Comparison of ENCODE assay signal across 8 cellular contexts in the genomic region with DNA sequence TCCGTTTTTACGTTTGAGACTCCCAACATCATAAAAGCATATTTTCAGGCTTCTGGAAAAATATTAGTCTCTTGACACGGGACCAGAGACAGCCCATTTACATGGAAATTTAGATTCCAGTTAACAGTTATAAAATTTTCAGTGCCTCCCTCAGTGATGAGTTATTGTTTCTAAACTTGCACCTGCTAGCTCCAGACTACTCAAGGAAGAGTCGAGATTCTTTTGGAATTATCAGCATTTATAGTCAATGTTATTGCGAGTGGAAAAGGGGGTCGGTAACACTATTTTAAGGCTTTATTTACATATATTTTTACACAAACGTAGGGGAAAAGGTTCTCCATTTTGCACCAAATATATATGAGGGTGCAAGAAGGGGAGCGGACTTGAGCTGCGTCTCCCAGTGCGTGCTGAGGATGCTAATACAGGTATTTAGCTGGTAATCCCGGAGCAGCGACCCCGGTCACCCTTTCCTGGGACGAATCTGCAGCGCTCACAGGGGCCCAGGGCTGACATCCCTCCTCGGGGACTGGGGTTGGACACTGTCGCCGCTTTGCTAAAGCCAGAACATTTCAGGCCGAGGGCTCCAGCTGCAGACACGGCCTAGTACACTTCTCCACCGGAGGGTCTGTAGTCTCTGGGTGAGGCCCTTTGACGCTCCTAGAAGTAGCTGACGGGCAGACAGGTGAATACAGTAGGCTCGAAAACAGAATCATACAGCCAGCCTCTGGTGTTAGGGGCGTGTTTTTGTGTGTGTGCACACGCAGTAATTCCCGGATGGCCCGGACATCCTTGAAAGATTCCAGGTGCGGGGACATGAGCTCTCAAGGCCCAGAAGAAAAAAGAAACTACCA. TPM values are rescaled to one million over a fixed set of nuclear protein-coding genes. Genes with fewer than 3 reads are reported as not detected.
DNase-seq lines count a peak whose midpoint lies in the region; ATAC-seq and TF ChIP-seq lines count a peak whose summit lies in the region.

No MANE protein-coding gene starts in this region.

- peak overlapping the region; percentile 93 to 100 (median 99) for H3K4me3 ChIP-seq in esophagus muscularis mucosa

- no peaks in the 10 kb centered on the region for H3K27me3 Mint-ChIP-seq in progenitor cell of endocrine pancreas

- H3K9me3 ChIP-seq in ES-I3 (ENCODE audit: control insufficient read depth, insufficient read depth, low read length) = no peaks in the 10 kb centered on the region
- H3K9me3 ChIP-seq in esophagus muscularis mucosa = no peaks in the 10 kb centered on the region

- peak overlapping the region; percentile 40 for H3K9ac ChIP-seq in ES-I3 (ENCODE audit: low read depth, low read length)

- no peak for TF ChIP-seq POLR2A in esophagus muscularis mucosa (IDR thresholded peaks at IDR 0.05; ENCODE audit: low read depth)

- WGBS in esophagus muscularis mucosa = 57% methylated on average over 26 of the region's 29 CpGs

- TF ChIP-seq EP300 in esophagus muscularis mucosa (IDR thresholded peaks at IDR 0.05) = no peak

- no peaks in the 10 kb centered on the region for H3K9me3 Mint-ChIP-seq in progenitor cell of endocrine pancreas (ENCODE audit: low read depth)

- peaks cover 18% of the 10 kb centered on the region for H3K36me3 ChIP-seq in ES-I3 (ENCODE audit: insufficient read depth, low read length)
- H3K36me3 ChIP-seq in esophagus muscularis mucosa = peaks cover 28 to 33% (median 31%) of the 10 kb centered on the region in 4 donors

- H3K4me1 ChIP-seq in ES-I3 (ENCODE audit: insufficient read depth, low read length) (no peaks in the 10 kb centered on the region), esophagus muscularis mucosa (peaks cover 21 to 52% (median 48%) of the 10 kb centered on the region in 4 donors)

- no peak for TF ChIP-seq CTCF in esophagus muscularis mucosa (IDR thresholded peaks at IDR 0.05)
- TF ChIP-seq CTCF in progenitor cell of endocrine pancreas (IDR thresholded peaks at IDR 0.05; ENCODE audit: unreplicated experiment) = no peak

- intact Hi-C loops in esophagus muscularis mucosa (cut with DNase I) = loop anchor here (5.0 kb wide), 1 partner anchor 100 kb away; no protein-coding TSS in a partner anchor

- H3K4me1 Mint-ChIP-seq in progenitor cell of endocrine pancreas (ENCODE audit: low read depth) = peaks cover 14% of the 10 kb centered on the region

- ATAC-seq in SK-N-SH treated with all-trans-retinoic acid at 6 μM for 48 hours (peak; percentile 0), HG03378 (IDR thresholded peaks at IDR 0.05; ENCODE audit: unreplicated experiment) (no peak)

- H3K27ac Mint-ChIP-seq in progenitor cell of endocrine pancreas = peak overlapping the region; percentile 87

- peak overlapping the region; percentile 95 for H3K4me3 Mint-ChIP-seq in progenitor cell of endocrine pancreas (ENCODE audit: low read depth)

- DNase-seq in esophagus muscularis mucosa (ENCODE audit: extremely low spot score) = no peak
- no peak for DNase-seq in progenitor cell of endocrine pancreas (ENCODE audit: low spot score, unreplicated experiment)
- no peak for DNase-seq in NCI-H748 treated with DMSO at 0.1 percent for 48 hours (lab: John Stamatoyannopoulos, UW)
- no peak for DNase-seq in GM19240 (ENCODE audit: insufficient read length, low spot score)
- DNase-seq in stimulated activated CD4-positive, alpha-beta T cell treated with anti-CD3 and anti-CD28 coated beads, Interleukin-1b, Interleukin-23, amount 100 ng/mL, for 48 hours = no peak

- H3K27me3 ChIP-seq in esophagus muscularis mucosa = no peaks in the 10 kb centered on the region

- H3K36me3 Mint-ChIP-seq in progenitor cell of endocrine pancreas (ENCODE audit: insufficient read depth) = peaks cover 21% of the 10 kb centered on the region

- peak overlapping the region; percentile 96 to 100 (median 98) for H3K27ac ChIP-seq in esophagus muscularis mucosa (replicated peaks in 1 of 4)

TF ChIP-seq in SK-N-SH treated with all-trans-retinoic acid at 6 μM for 48 hours, 23 proteins besides CTCF, POLR2A, EP300 and RAD21:
- TF ChIP-seq TCF4 (CRISPR knock-in tag; IDR thresholded peaks at IDR 0.05; ENCODE audit: borderline replicate concordance) = no peak
- no peak for TF ChIP-seq RARB (CRISPR knock-in tag; IDR thresholded peaks at IDR 0.05)
- TF ChIP-seq TOX (CRISPR knock-in tag; IDR thresholded peaks at IDR 0.05; ENCODE audit: borderline replicate concordance) = no peak
- TF ChIP-seq, protein P1, sequence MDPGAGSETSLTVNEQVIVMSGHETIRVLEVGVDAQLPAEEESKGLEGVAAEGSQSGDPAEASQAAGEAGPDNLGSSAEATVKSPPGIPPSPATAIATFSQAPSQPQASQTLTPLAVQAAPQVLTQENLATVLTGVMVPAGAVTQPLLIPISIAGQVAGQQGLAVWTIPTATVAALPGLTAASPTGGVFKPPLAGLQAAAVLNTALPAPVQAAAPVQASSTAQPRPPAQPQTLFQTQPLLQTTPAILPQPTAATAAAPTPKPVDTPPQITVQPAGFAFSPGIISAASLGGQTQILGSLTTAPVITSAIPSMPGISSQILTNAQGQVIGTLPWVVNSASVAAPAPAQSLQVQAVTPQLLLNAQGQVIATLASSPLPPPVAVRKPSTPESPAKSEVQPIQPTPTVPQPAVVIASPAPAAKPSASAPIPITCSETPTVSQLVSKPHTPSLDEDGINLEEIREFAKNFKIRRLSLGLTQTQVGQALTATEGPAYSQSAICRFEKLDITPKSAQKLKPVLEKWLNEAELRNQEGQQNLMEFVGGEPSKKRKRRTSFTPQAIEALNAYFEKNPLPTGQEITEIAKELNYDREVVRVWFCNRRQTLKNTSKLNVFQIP (CRISPR knock-in tag; IDR thresholded peaks at IDR 0.05; ENCODE audit: borderline replicate concordance, low read depth) = no peak
- TF ChIP-seq ZC3H10 (CRISPR knock-in tag; IDR thresholded peaks at IDR 0.05) = no peak
- TF ChIP-seq, protein P2, sequence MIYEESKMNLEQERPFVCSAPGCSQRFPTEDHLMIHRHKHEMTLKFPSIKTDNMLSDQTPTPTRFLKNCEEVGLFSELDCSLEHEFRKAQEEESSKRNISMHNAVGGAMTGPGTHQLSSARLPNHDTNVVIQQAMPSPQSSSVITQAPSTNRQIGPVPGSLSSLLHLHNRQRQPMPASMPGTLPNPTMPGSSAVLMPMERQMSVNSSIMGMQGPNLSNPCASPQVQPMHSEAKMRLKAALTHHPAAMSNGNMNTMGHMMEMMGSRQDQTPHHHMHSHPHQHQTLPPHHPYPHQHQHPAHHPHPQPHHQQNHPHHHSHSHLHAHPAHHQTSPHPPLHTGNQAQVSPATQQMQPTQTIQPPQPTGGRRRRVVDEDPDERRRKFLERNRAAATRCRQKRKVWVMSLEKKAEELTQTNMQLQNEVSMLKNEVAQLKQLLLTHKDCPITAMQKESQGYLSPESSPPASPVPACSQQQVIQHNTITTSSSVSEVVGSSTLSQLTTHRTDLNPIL (CRISPR knock-in tag; IDR thresholded peaks at IDR 0.05; ENCODE audit: low read depth) = no peak
- TF ChIP-seq, protein P3, sequence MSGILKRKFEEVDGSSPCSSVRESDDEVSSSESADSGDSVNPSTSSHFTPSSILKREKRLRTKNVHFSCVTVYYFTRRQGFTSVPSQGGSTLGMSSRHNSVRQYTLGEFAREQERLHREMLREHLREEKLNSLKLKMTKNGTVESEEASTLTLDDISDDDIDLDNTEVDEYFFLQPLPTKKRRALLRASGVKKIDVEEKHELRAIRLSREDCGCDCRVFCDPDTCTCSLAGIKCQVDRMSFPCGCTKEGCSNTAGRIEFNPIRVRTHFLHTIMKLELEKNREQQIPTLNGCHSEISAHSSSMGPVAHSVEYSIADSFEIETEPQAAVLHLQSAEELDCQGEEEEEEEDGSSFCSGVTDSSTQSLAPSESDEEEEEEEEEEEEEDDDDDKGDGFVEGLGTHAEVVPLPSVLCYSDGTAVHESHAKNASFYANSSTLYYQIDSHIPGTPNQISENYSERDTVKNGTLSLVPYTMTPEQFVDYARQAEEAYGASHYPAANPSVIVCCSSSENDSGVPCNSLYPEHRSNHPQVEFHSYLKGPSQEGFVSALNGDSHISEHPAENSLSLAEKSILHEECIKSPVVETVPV (CRISPR knock-in tag; IDR thresholded peaks at IDR 0.05) = no peak
- TF ChIP-seq ZNF8 (CRISPR knock-in tag; IDR thresholded peaks at IDR 0.05) = no peak
- TF ChIP-seq ZFP30 (CRISPR knock-in tag; IDR thresholded peaks at IDR 0.05) = no peak
- no peak for TF ChIP-seq GLIS3 (CRISPR knock-in tag; IDR thresholded peaks at IDR 0.05)
- TF ChIP-seq ESRRG (CRISPR knock-in tag; IDR thresholded peaks at IDR 0.05) = no peak
- TF ChIP-seq ZNF565 (CRISPR knock-in tag; conservative IDR thresholded peaks at IDR 0.05; ENCODE audit: low read depth) = no peak
- TF ChIP-seq SNAI2 (CRISPR knock-in tag; IDR thresholded peaks at IDR 0.05) = no peak
- no peak for TF ChIP-seq BACH2 (CRISPR knock-in tag; IDR thresholded peaks at IDR 0.05; ENCODE audit: borderline replicate concordance)
- TF ChIP-seq OSR1 (CRISPR knock-in tag; IDR thresholded peaks at IDR 0.05) = no peak
- no peak for TF ChIP-seq ARNTL (CRISPR knock-in tag; IDR thresholded peaks at IDR 0.05; ENCODE audit: borderline replicate concordance, low read depth)
- TF ChIP-seq, protein P4, sequence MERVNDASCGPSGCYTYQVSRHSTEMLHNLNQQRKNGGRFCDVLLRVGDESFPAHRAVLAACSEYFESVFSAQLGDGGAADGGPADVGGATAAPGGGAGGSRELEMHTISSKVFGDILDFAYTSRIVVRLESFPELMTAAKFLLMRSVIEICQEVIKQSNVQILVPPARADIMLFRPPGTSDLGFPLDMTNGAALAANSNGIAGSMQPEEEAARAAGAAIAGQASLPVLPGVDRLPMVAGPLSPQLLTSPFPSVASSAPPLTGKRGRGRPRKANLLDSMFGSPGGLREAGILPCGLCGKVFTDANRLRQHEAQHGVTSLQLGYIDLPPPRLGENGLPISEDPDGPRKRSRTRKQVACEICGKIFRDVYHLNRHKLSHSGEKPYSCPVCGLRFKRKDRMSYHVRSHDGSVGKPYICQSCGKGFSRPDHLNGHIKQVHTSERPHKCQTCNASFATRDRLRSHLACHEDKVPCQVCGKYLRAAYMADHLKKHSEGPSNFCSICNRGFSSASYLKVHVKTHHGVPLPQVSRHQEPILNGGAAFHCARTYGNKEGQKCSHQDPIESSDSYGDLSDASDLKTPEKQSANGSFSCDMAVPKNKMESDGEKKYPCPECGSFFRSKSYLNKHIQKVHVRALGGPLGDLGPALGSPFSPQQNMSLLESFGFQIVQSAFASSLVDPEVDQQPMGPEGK (CRISPR knock-in tag; IDR thresholded peaks at IDR 0.05; ENCODE audit: borderline replicate concordance) = no peak
- TF ChIP-seq PPARA (CRISPR knock-in tag; IDR thresholded peaks at IDR 0.05; ENCODE audit: borderline replicate concordance) = no peak
- TF ChIP-seq ISL1 (CRISPR knock-in tag; IDR thresholded peaks at IDR 0.05) = no peak

RNA-seq across cellular contexts. Expression of a gene that starts 0.7 kb away (rescaled TPM):
- total RNA-seq in esophagus muscularis mucosa (10 to 100 TPM; 15.3 to 20.8 (median 16.9) TPM), progenitor cell of endocrine pancreas (17.8 and 18.8 TPM in 2 replicates)

RNA-seq across cellular contexts. Expression of a gene that starts 8.9 kb away (rescaled TPM):
- total RNA-seq in esophagus muscularis mucosa (1,000 to 10,000 TPM; 1,560 to 1,805 (median 1,727) TPM), progenitor cell of endocrine pancreas (1,063 and 1,124 TPM in 2 replicates)

RNA-seq across cellular contexts. Expression of a gene that starts 46.8 kb away (rescaled TPM):
- 10 to 100 TPM in 1 of 4 donors, 1 to 10 TPM in 3; 7.2 to 10.4 (median 8.0) TPM for total RNA-seq in esophagus muscularis mucosa
- 21.9 and 24.5 TPM in 2 replicates for total RNA-seq in progenitor cell of endocrine pancreas
